In the genomic region with DNA sequence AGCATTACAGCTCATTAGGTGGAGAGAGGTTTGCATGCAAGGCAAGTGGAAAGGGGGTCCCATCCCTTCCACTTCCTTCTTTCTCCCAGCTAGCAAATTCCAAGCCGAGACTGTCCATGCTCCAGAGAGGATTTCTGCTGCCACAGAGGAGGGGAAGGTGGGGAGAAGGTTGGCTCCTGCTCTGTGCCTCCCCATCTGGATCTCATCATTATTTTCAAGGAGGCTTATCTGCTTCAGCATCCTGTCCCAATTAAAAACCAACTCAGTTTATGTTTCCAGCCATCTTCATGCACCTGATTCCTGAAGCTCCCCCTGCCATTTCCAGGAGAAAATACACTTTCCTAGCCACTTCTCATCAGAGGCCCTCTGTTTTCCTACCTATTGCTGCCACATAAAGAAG, we compare ENCODE assay signal across 28 cellular contexts.
DNase-seq lines count a peak whose midpoint lies in the region; ATAC-seq and TF ChIP-seq lines count a peak whose summit lies in the region.
"Had no signal": no experiment of that assay in that cellular context is flagged by ENCODE, and none has a peak within 500 bp of the region (broad histone marks: within the 10 kb centered on the region; RNA-seq: fewer than 3 reads in every experiment).

No MANE protein-coding gene starts in this region.

- no peak overlapping the region for H3K9ac ChIP-seq in endodermal cell (ENCODE audit: extremely low read depth, low read length, poor library complexity, severe bottlenecking)
- H3K9ac ChIP-seq: BLaER1 had no signal

- H3K9me3 Mint-ChIP-seq in endodermal cell = no peaks in the 10 kb centered on the region
- no peaks in the 10 kb centered on the region for H3K9me3 Mint-ChIP-seq in nephron
- H3K9me3 Mint-ChIP-seq: CD4-positive, alpha-beta T cell had no signal

- H3K4me1 ChIP-seq in BE2C (peaks cover 54% of the 10 kb centered on the region), endodermal cell (ENCODE audit: control insufficient read depth, insufficient read depth, low read length) (peaks cover 22% of the 10 kb centered on the region)
- H3K4me1 ChIP-seq: HAP-1 had no signal

- H3K9me3 ChIP-seq in BE2C (no peaks in the 10 kb centered on the region), endodermal cell (ENCODE audit: control insufficient read depth, low read length) (no peaks in the 10 kb centered on the region)
- H3K9me3 ChIP-seq: HAP-1 had no signal

- H3K36me3 Mint-ChIP-seq in endodermal cell (ENCODE audit: low read depth) (peaks cover 38% of the 10 kb centered on the region), nephron (ENCODE audit: low read depth) (peaks cover 5% of the 10 kb centered on the region)

- H3K27me3 Mint-ChIP-seq in endodermal cell (ENCODE audit: insufficient read depth) (peaks cover 3% of the 10 kb centered on the region), nephron (ENCODE audit: low read depth) (no peaks in the 10 kb centered on the region)

- H3K4me1 Mint-ChIP-seq in endodermal cell (peaks cover 49% of the 10 kb centered on the region), nephron (peaks cover 93% of the 10 kb centered on the region)

- no peak for ATAC-seq in GM18870 (IDR thresholded peaks at IDR 0.05; ENCODE audit: unreplicated experiment)
- ATAC-seq: GM12878 had no signal

- DNase-seq in BE2C = no peak
- peak; percentile 74 for DNase-seq in SK-N-DZ (ENCODE audit: low spot score)
- no peak for DNase-seq in endodermal cell
- no peak for DNase-seq in NCI-H82 (lab: John Stamatoyannopoulos, UW)
- no peak for DNase-seq in epidermal melanocyte (ENCODE audit: insufficient read length, low spot score)
- no peak for DNase-seq in RPMI8226
- DNase-seq: 8988T; ACHN; CD4-positive, alpha-beta T cell; COR-L47; EL; GDM1; KBM-7; MV-4-11; NCI-H1105; NCI-H1436 treated with DMSO at 0.1 percent for 48 hours; NCI-H187 treated with DMSO at 0.1 percent for 48 hours; NCI-H2171 treated with DMSO at 0.1 percent for 48 hours; NCI-H345; NCI-H526; SHP77 treated with DMSO at 0.1 percent for 48 hours had no signal

- H3K4me3 Mint-ChIP-seq in endodermal cell (no peak overlapping the region), nephron (peak overlapping the region; percentile 10 to 38 (median 31))
- H3K4me3 Mint-ChIP-seq: CD4-positive, alpha-beta T cell had no signal

- H3K4me3 ChIP-seq in BE2C (ENCODE audit: low read depth, low read length) = no peak overlapping the region
- H3K4me3 ChIP-seq in endodermal cell (ENCODE audit: low read length) = no peak overlapping the region
- H3K4me3 ChIP-seq: BLaER1, GM12878, HAP-1, SK-N-MC had no signal

- H3K27me3 ChIP-seq in BE2C (no peaks in the 10 kb centered on the region), endodermal cell (ENCODE audit: control insufficient read depth, insufficient read depth, low read length, poor library complexity, severe bottlenecking) (no peaks in the 10 kb centered on the region)
- H3K27me3 ChIP-seq: BLaER1 had no signal

- 100% methylated on average over 1 of the region's 1 CpG; no CpG with 5 or more reads in 1 of the 2 experiments for WGBS in endodermal cell (ENCODE audit: insufficient coverage in 1 of 2, insufficient read length in 1 of 2), 2 experiments

- peak; percentile 22; the same call in 1 of the 2 replicates for TF ChIP-seq CTCF in BE2C (IDR thresholded peaks at IDR 0.05; ENCODE audit: low read depth, low read length)
- TF ChIP-seq CTCF in endodermal cell (conservative IDR thresholded peaks at IDR 0.05) = peak; percentile 28
- TF ChIP-seq CTCF in nephron (IDR thresholded peaks at IDR 0.05; ENCODE audit: unreplicated experiment in 3 of 3) = no peak

- no peak overlapping the region for H3K27ac Mint-ChIP-seq in endodermal cell
- peak overlapping the region; percentile 79 to 96 (median 88) for H3K27ac Mint-ChIP-seq in nephron
- H3K27ac Mint-ChIP-seq: CD4-positive, alpha-beta T cell had no signal

- H3K27ac ChIP-seq in endodermal cell (ENCODE audit: low read depth, low read length) = no peak overlapping the region
- H3K27ac ChIP-seq: BLaER1, RWPE1, SK-N-MC had no signal

- H3K36me3 ChIP-seq in BE2C (peaks cover 26% of the 10 kb centered on the region), endodermal cell (ENCODE audit: control insufficient read depth, insufficient read depth, low read length) (no peaks in the 10 kb centered on the region)
- H3K36me3 ChIP-seq: BLaER1, HAP-1 had no signal

Comparison
In these comparisons a context has a peak if more than half of its experiments do, and no peak if none do; other contexts are left out.
1. CTCF ChIP-seq: peak in BE2C (single experiment) and endodermal cell (single experiment); none in nephron (0 of 3).